ENCODE assay signal across 10 cellular contexts in the genomic region with DNA sequence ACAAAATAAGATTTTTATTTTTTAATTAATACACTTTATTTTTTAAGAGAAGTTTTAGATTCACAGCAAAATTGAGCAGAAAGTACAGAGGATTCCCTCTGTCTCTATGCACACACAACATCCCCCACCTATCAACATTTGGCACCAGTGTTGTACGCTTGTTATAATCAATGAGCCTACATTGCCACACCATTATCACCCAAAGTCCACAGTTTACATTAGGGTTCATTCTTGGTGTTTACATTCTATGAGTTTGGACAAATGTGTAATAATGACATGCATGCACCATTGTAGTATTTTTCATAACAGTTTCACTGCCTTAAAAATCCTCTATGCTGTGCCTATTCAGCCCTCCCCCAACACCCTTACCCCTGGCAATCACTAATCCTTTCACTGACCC.
"Had no signal": no experiment of that assay in that cellular context is flagged by ENCODE, and none has a peak within 500 bp of the region (broad histone marks: within the 10 kb centered on the region; RNA-seq: fewer than 3 reads in every experiment).

No MANE protein-coding gene starts in this region.

- DNase-seq: GM23248, GOT3, H7, HFFc6, IMR-90, KG1 had no signal

- ATAC-seq: HCT116, K562 had no signal

- H3K9ac ChIP-seq: GM23248 had no signal

- H3K4me3 Mint-ChIP-seq: HFFc6 had no signal

- H3K9me3 ChIP-seq: HAP-1 had no signal

- H3K4me1 ChIP-seq: HAP-1 had no signal

- H3K4me3 ChIP-seq: GM23248, HAP-1, K562 had no signal

- H3K9me3 Mint-ChIP-seq: HFFc6 had no signal

- H3K27ac ChIP-seq: GM23248, HL-60 had no signal

- FAIRE-seq: K562 had no signal

- H3K27ac Mint-ChIP-seq: HFFc6 had no signal

- H2AFZ ChIP-seq: GM23248 had no signal
